In the genomic region with DNA sequence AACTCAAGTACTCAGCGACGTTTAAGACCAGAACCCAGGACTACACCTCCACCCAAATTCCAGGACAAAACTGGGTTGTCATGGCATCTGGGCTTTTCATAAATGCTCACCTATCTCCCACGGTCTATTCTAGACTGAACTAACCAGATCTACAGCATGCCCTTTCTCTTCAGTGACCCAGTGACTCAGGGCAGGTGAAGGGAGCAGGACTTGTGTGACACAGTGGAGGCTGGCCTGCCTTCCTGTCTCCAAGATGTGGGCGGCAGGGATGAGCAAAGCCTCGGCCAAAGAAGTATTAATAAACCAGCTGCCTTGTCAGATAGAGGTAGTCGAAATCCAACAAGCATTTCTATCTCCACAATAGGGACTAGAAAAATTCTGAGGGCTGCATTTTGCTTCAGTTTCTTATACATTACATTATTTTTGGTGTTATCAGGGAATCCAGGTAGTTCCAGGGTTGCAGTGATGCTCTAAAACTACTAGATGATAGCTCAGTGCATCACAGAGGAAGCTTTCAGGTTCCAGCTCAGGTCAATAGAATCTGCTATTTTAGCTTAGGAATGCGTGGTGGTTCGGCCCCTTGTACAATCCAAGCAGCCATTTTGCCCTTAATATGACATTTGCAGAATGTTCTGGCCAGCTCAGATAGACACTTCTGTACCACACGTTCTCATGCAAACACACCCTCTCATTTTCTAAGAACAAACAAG, we compare ENCODE assay signal across 14 cellular contexts. TPM values are rescaled to one million over a fixed set of nuclear protein-coding genes. Genes with fewer than 3 reads are reported as not detected.
DNase-seq lines count a peak whose midpoint lies in the region; ATAC-seq and TF ChIP-seq lines count a peak whose summit lies in the region.
"Had no signal": no experiment of that assay in that cellular context is flagged by ENCODE, and none has a peak within 500 bp of the region (broad histone marks: within the 10 kb centered on the region; RNA-seq: fewer than 3 reads in every experiment).

No MANE protein-coding gene starts in this region.

- ATAC-seq in GM19463 (IDR thresholded peaks at IDR 0.05; ENCODE audit: unreplicated experiment), result no peak

- DNase-seq in DMS53 (lab: John Stamatoyannopoulos, UW) (peak; percentile 14), DMS53 treated with DMSO at 0.1 percent for 48 hours (lab: John Stamatoyannopoulos, UW; ENCODE audit: unreplicated experiment) (no peak), SK-N-MC (ENCODE audit: low read depth, low spot score) (no peak), choroid plexus epithelial cell (ENCODE audit: low read depth) (peak; percentile 62), osteoblast (ENCODE audit: insufficient read length, low spot score, missing footprints) (no peak), NCI-H1417 (lab: John Stamatoyannopoulos, UW) (no peak), DMS79 treated with DMSO at 0.1 percent for 48 hours (lab: John Stamatoyannopoulos, UW) (no peak)
- DNase-seq: occipital lobe; stimulated activated CD4-positive, alpha-beta T cell treated with anti-CD3 and anti-CD28 coated beads, Interleukin-4, amount 100 ng/mL, for 24 hours; WERI-Rb-1 had no signal

- TF ChIP-seq CTCF in choroid plexus epithelial cell (conservative IDR thresholded peaks at IDR 0.05; ENCODE audit: low read depth, low read length) (no peak), osteoblast (IDR thresholded peaks at IDR 0.05; ENCODE audit: extremely low read depth, low read depth, low read length) (no peak)

- H3K79me2 ChIP-seq in osteoblast (ENCODE audit: insufficient read depth, low read length), result peaks cover 60% of the 10 kb centered on the region

- peak overlapping the region; percentile 5; the same call in 1 of the 2 replicates for H3K4me3 ChIP-seq in SK-N-MC
- H3K4me3 ChIP-seq in choroid plexus epithelial cell (ENCODE audit: low read depth, low read length), result no peak overlapping the region
- peak overlapping the region; percentile 13 for H3K4me3 ChIP-seq in osteoblast (ENCODE audit: insufficient read depth, low read length)
- H3K4me3 ChIP-seq: adrenal gland, tibial nerve had no signal

- H3K4me2 ChIP-seq in osteoblast (ENCODE audit: insufficient read depth, low read length), result peak overlapping the region; percentile 94

- H3K9ac ChIP-seq in SK-N-MC (ENCODE audit: insufficient read length), result peak overlapping the region; percentile 7

- peaks cover 59% of the 10 kb centered on the region for H3K4me1 ChIP-seq in osteoblast (ENCODE audit: insufficient read depth, low read length)

- peaks cover 12% of the 10 kb centered on the region for H4K20me1 ChIP-seq in osteoblast (ENCODE audit: insufficient read depth, low read length)

- H3K27ac ChIP-seq in SK-N-MC, result peak overlapping the region; percentile 55; the same call in 1 of the 2 replicates
- H3K27ac ChIP-seq in osteoblast (ENCODE audit: low read depth, low read length), result peak overlapping the region; percentile 94
- H3K27ac ChIP-seq: 22Rv1, WERI-Rb-1 had no signal

- H3K36me3 ChIP-seq in SK-N-MC (ENCODE audit: insufficient read depth, low read length) (peaks cover 36% of the 10 kb centered on the region), osteoblast (ENCODE audit: insufficient read depth, low read length) (no peaks in the 10 kb centered on the region)
- H3K36me3 ChIP-seq: adrenal gland had no signal

- H2AFZ ChIP-seq in osteoblast (ENCODE audit: low read length), result no peak overlapping the region

- no peaks in the 10 kb centered on the region for H3K27me3 ChIP-seq in osteoblast (ENCODE audit: insufficient read depth, low read length)
- H3K27me3 ChIP-seq: adrenal gland, tibial nerve had no signal

- H3K9me3 ChIP-seq in SK-N-MC (ENCODE audit: low read depth, low read length) (no peaks in the 10 kb centered on the region), osteoblast (ENCODE audit: low read depth, low read length) (no peaks in the 10 kb centered on the region)
- H3K9me3 ChIP-seq: adrenal gland, tibial nerve had no signal

RNA-seq across cellular contexts. Expression of a gene that starts 4.2 kb away (rescaled TPM):
- total RNA-seq in osteoblast, result 19.9 and 22.7 TPM in 2 replicates

RNA-seq across cellular contexts. Expression of a gene that starts 14.2 kb away (rescaled TPM):
- total RNA-seq in osteoblast, result 23.9 and 26.8 TPM in 2 replicates

Comparison
In these comparisons a context has a peak if more than half of its experiments do, and no peak if none do; other contexts are left out.
1. DNase-seq: peak in DMS53 (single experiment) and choroid plexus epithelial cell (single experiment); none in DMS53 treated with DMSO at 0.1 percent for 48 hours (single experiment), SK-N-MC (single experiment), osteoblast (single experiment), NCI-H1417 (0 of 3) and DMS79 treated with DMSO at 0.1 percent for 48 hours (single experiment).